8 cellular contexts compared by ENCODE assay signal in the genomic region with DNA sequence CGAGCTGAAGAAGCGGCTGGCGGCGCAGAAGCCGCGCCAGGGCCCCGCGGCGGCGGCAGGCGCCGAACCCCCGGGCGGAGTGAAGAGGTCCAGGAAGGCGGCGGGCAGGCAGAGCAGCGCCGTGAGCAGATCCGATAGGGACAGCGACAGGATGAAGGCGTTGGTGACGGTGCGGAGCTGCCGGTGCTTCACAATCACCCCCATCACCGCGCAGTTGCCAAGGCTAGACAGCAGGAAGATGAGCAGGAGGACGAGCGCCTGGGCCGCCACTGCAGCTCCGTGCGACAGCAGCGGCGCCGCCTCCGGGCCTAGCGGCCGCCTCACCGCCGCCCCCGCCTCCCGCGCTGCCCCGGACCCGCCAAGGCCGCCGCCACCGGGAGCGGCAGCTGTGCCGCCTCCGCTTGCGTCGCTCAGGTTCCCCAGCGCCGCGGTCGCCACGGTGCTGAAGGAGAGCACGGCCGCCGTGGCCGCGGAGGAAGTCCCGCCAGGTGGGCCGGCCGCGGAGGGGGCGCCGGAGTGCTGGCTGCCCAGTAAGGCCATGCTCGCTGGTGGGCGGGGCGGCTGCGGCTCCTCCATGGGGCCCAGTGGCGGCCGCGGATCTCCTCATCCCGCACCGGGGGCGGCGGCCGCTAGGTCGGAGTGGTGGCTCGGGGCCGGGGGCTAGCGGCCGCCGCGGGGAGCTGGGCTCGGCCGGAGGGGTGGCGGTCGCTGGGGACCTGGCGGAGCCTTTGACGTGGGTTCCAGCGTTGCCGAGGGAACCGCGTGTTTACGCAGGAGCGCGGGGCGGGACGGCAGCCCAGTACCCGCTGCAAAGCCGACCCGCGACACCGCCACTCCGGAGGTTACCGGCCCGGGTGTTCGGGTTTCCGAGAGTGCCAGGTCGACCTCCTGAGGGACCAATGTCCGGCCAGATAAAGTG. TPM values are rescaled to one million over a fixed set of nuclear protein-coding genes. Genes with fewer than 3 reads are reported as not detected.
DNase-seq lines count a peak whose midpoint lies in the region; TF ChIP-seq lines count a peak whose summit lies in the region.

GPR135 (minus strand) TSS at position 730 of the 919 bp plus-strand sequence; CDS start at position 576, 154 bp downstream.

- H3K9me3 ChIP-seq in HEK293 (ENCODE audit: control insufficient read depth, insufficient read depth, low read depth, low read length) (no peaks in the 10 kb centered on the region), mesodermal cell (ENCODE audit: control insufficient read depth, low read length) (no peaks in the 10 kb centered on the region)

- H3K27ac ChIP-seq in HEK293 (ENCODE audit: extremely low read depth, low read depth, low read length) (peak within 1 kb of the TSS; percentile 37; the same call in 1 of the 2 replicates), mesodermal cell (ENCODE audit: low read depth, low read length, severe bottlenecking) (no peak within 1 kb of the TSS)

- 3% methylated on average over 84 to 99 of the region's 114 CpGs for WGBS in mesodermal cell (ENCODE audit: insufficient coverage in 2 of 2), 2 experiments

- peak; percentile 80 for DNase-seq in GM10248 (ENCODE audit: extremely low spot score)
- peak; percentile 61 for DNase-seq in NCI-H2029 (lab: John Stamatoyannopoulos, UW)
- DNase-seq in activated CD8-positive, alpha-beta memory T cell treated with anti-CD3 and anti-CD28 coated beads, Interleukin-2, amount 50 U/mL, for 4 hours = peak; percentile 51
- DNase-seq in endothelial cell (ENCODE audit: low spot score) = peak; percentile 66
- DNase-seq in stimulated activated CD8-positive, alpha-beta memory T cell treated with anti-CD3 and anti-CD28 coated beads, Interleukin-4, amount 100 ng/mL, for 1 hour (ENCODE audit: low read depth in 2 of 2, low spot score in 1 of 2) = peak; percentile 7 to 9
- DNase-seq in SIG-M5 treated with dmso at 0.1 percent for 504 hours (lab: John Stamatoyannopoulos, UW; ENCODE audit: unreplicated experiment) = no peak

- no peaks in the 10 kb centered on the region for H3K9me3 Mint-ChIP-seq in endothelial cell (ENCODE audit: unreplicated experiment)

- TF ChIP-seq CTCF in GM10248 (IDR thresholded peaks at IDR 0.05; ENCODE audit: control extremely low read depth, extremely low read depth, low read depth, missing control alignments) (no peak), HEK293 (tag by site-specific recombination; IDR thresholded peaks at IDR 0.05) (no peak), endothelial cell (IDR thresholded peaks at IDR 0.05; ENCODE audit: unreplicated experiment) (no peak)

- H3K36me3 Mint-ChIP-seq in endothelial cell (ENCODE audit: low read depth, unreplicated experiment) = no peaks in the 10 kb centered on the region

- CTCF ChIA-PET in GM10248 (lab: Yijun Ruan, JAX) (interaction anchor here (0.8 to 2.3 kb wide), 6 partner anchors 8 to 42 kb away, joined by 3 to 6 read pairs (median 4); partner anchors contain the start of genes JKAMP and L3HYPDH), HEK293 (lab: Yijun Ruan, JAX) (interaction anchor here (0.5 to 1.0 kb wide), 2 partner anchors 19 to 338 kb away, joined by 3 to 4 read pairs; partner anchors contain the start of genes JKAMP and L3HYPDH)

- POLR2A ChIA-PET in GM10248 (lab: Yijun Ruan, JAX) = no interaction called here
- POLR2A ChIA-PET in HEK293 (lab: Yijun Ruan, JAX) = interaction anchor here (3.3 kb wide), 1 partner anchor 19 kb away, joined by 18 read pairs; the partner anchor contains the start of genes JKAMP and L3HYPDH

- peak within 1 kb of the TSS; percentile 87 for H3K4me3 Mint-ChIP-seq in endothelial cell (ENCODE audit: unreplicated experiment)

- peak within 1 kb of the TSS; percentile 49 for H3K27ac Mint-ChIP-seq in endothelial cell (ENCODE audit: unreplicated experiment)

- H3K4me3 ChIP-seq in HEK293 (ENCODE audit: low read depth, low read length) (peak within 1 kb of the TSS; percentile 30), mesodermal cell (ENCODE audit: extremely low read depth, insufficient read depth, low read length, poor library complexity, severe bottlenecking) (peak within 1 kb of the TSS; percentile 50)

- H3K4me1 ChIP-seq in HEK293 (ENCODE audit: control insufficient read depth, insufficient read depth, low read length) (no peaks in the 10 kb centered on the region), mesodermal cell (ENCODE audit: control insufficient read depth, insufficient read depth, low read length, poor library complexity, severe bottlenecking) (peaks cover 3% of the 10 kb centered on the region)

- peaks cover 3% of the 10 kb centered on the region for H3K4me1 Mint-ChIP-seq in endothelial cell (ENCODE audit: unreplicated experiment)

- peaks cover 8% of the 10 kb centered on the region for H3K27me3 Mint-ChIP-seq in endothelial cell (ENCODE audit: unreplicated experiment)

- H3K36me3 ChIP-seq in HEK293 (ENCODE audit: control insufficient read depth in 2 of 2, insufficient read depth in 1 of 2, low read length in 2 of 2) = peaks cover 16 to 77% of the 10 kb centered on the region in 2 experiments
- H3K36me3 ChIP-seq in mesodermal cell (ENCODE audit: control insufficient read depth, insufficient read depth, low read length) = peaks cover 7% of the 10 kb centered on the region

TF ChIP-seq in HEK293, 187 proteins besides CTCF, POLR2A, EP300 and RAD21 (continues in another document):
- TF ChIP-seq, protein P1, sequence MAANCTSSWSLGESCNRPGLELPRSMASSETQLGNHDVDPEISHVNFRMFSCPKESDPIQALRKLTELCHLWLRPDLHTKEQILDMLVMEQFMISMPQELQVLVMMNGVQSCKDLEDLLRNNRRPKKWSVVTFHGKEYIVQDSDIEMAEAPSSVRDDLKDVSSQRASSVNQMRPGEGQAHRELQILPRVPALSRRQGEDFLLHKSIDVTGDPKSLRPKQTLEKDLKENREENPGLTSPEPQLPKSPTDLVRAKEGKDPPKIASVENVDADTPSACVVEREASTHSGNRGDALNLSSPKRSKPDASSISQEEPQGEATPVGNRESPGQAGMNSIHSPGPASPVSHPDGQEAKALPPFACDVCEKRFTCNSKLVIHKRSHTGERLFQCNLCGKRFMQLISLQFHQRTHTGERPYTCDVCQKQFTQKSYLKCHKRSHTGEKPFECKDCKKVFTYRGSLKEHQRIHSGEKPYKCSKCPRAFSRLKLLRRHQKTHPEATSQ (tag by site-specific recombination; IDR thresholded peaks at IDR 0.05) = no peak
- TF ChIP-seq IKZF3 (tag by site-specific recombination; IDR thresholded peaks at IDR 0.05) = no peak
- no peak for TF ChIP-seq ZNF837 (tag by site-specific recombination; IDR thresholded peaks at IDR 0.05)
- TF ChIP-seq ZNF175 (tag by site-specific recombination; IDR thresholded peaks at IDR 0.05) = no peak
- no peak for TF ChIP-seq ZNF114 (tag by site-specific recombination; IDR thresholded peaks at IDR 0.05)
- no peak for TF ChIP-seq ZNF24 (tag by site-specific recombination; IDR thresholded peaks at IDR 0.05)
- TF ChIP-seq ZNF548 (tag by site-specific recombination; IDR thresholded peaks at IDR 0.05) = no peak
- no peak for TF ChIP-seq ZNF639 (tag by site-specific recombination; IDR thresholded peaks at IDR 0.05)
- no peak for TF ChIP-seq KLF10 (tag by site-specific recombination; IDR thresholded peaks at IDR 0.05)
- no peak for TF ChIP-seq ZNF473 (tag by site-specific recombination; IDR thresholded peaks at IDR 0.05)
- no peak for TF ChIP-seq MZF1 (tag by site-specific recombination; IDR thresholded peaks at IDR 0.05; ENCODE audit: borderline replicate concordance)
- no peak for TF ChIP-seq ZBTB1 (tag by site-specific recombination; IDR thresholded peaks at IDR 0.05)
- TF ChIP-seq ZNF248 (tag by site-specific recombination; IDR thresholded peaks at IDR 0.05) = no peak
- TF ChIP-seq, protein P2, sequence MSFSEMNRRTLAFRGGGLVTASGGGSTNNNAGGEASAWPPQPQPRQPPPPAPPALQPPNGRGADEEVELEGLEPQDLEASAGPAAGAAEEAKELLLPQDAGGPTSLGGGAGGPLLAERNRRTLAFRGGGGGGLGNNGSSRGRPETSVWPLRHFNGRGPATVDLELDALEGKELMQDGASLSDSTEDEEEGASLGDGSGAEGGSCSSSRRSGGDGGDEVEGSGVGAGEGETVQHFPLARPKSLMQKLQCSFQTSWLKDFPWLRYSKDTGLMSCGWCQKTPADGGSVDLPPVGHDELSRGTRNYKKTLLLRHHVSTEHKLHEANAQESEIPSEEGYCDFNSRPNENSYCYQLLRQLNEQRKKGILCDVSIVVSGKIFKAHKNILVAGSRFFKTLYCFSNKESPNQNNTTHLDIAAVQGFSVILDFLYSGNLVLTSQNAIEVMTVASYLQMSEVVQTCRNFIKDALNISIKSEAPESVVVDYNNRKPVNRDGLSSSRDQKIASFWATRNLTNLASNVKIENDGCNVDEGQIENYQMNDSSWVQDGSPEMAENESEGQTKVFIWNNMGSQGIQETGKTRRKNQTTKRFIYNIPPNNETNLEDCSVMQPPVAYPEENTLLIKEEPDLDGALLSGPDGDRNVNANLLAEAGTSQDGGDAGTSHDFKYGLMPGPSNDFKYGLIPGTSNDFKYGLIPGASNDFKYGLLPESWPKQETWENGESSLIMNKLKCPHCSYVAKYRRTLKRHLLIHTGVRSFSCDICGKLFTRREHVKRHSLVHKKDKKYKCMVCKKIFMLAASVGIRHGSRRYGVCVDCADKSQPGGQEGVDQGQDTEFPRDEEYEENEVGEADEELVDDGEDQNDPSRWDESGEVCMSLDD (tag by site-specific recombination; IDR thresholded peaks at IDR 0.05) = no peak
- no peak for TF ChIP-seq ZNF580 (tag by site-specific recombination; IDR thresholded peaks at IDR 0.05)
- TF ChIP-seq KLF1 (tag by site-specific recombination; IDR thresholded peaks at IDR 0.05) = no peak
- TF ChIP-seq ZNF777 (tag by site-specific recombination; IDR thresholded peaks at IDR 0.05; ENCODE audit: borderline replicate concordance) = no peak
- no peak for TF ChIP-seq GLIS2 (tag by site-specific recombination; IDR thresholded peaks at IDR 0.05)

RNA-seq across cellular contexts. Expression of gene GPR135, which starts in this region (rescaled TPM):
- total RNA-seq in endothelial cell (ENCODE audit: unreplicated experiment) = 1.5 TPM
- 0.92 TPM for polyA plus RNA-seq in mesodermal cell (2013, experiment 1 of 2)
- 0.96 TPM for polyA plus RNA-seq in mesodermal cell (2013, experiment 2 of 2)
